ENCODE assay signal across 13 cellular contexts in the genomic region with DNA sequence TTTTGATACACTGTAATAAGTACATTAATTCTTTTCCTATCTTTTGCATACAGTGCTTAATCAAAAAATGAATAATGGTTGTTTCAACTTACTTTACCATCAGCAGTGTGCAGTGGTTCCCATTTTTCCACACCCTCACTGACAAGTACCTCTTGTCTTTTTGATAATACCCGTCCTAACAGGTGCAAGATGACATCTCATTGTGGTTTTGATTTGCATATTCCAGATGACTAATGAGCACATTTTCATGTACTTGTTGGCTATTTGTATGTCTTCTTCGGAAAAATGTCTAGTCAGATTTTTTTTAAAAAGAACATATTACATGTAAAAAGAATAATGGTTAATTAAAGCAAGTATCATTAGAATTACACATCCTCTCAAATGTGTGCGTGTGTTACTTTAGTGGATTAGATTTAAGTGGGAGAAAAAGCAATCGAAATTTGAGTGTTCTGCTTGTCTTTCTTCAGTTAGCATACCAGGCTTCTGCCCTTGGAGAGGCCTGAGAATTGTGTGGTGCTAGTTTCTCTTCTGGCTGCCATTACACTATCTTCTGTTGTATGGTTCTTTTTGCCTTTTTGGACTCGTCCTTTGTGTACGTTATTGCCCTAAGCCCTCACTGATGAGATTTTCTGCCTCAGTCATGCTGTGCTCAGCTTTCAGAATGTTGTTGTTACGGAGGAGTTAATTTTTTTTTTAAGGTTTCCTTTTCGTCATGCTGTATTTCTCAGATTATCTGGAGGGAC.
DNase-seq lines count a peak whose midpoint lies in the region; ATAC-seq and TF ChIP-seq lines count a peak whose summit lies in the region.
"Had no signal": no experiment of that assay in that cellular context is flagged by ENCODE, and none has a peak within 500 bp of the region (broad histone marks: within the 10 kb centered on the region; RNA-seq: fewer than 3 reads in every experiment).

No MANE protein-coding gene starts in this region.

- TF ChIP-seq EP300 in transverse colon (IDR thresholded peaks at IDR 0.05; ENCODE audit: low read depth), result no peak

- DNase-seq in NCI-H2107 treated with DMSO at 0.1 percent for 48 hours (lab: John Stamatoyannopoulos, UW; ENCODE audit: unreplicated experiment), result peak; percentile 50
- no peak for DNase-seq in NCI-H2107 (lab: John Stamatoyannopoulos, UW)
- DNase-seq in NCI-H82 treated with DMSO at 0.1 percent for 48 hours (lab: John Stamatoyannopoulos, UW; ENCODE audit: unreplicated experiment), result peak; percentile 93
- no peak for DNase-seq in transverse colon
- no peak for DNase-seq in left lobe of liver (ENCODE audit: low spot score)
- DNase-seq: activated naive CD4-positive, alpha-beta T cell treated with anti-CD3 and anti-CD28 coated beads, Interleukin-2, amount 10 ng/mL, durations not matched to agents 7 days and 5 days; DMS 273 treated with DMSO at 0.1 percent for 48 hours; naive thymus-derived CD8-positive, alpha-beta T cell; NCI-H446 treated with DMSO at 0.1 percent for 48 hours had no signal

- in situ Hi-C loops in transverse colon (cut with MboI; ENCODE audit: low pct_ligation_motif_present in 1 of 4, low pct_unique_long_range_greater_than_20kb in 1 of 4, low sequenced_read_pairs in 3 of 4), result loop anchor here in 1 of 4 donors (25.0 kb wide), 1 partner anchor 98 kb away; no protein-coding TSS in a partner anchor

- TF ChIP-seq POLR2A in transverse colon (IDR thresholded peaks at IDR 0.05), result no peak

- H3K27me3 ChIP-seq in subcutaneous abdominal adipose tissue (ENCODE audit: control insufficient read depth in 5 of 5, insufficient read depth in 4 of 5, low read length in 5 of 5) (no peaks in the 10 kb centered on the region), transverse colon (no peaks in the 10 kb centered on the region)

- 66 to 69% methylated on average over 8 of the region's 8 CpGs for WGBS in transverse colon (ENCODE audit: low coverage in 1 of 2), 2 donors

- peaks cover 0 to 15% (median 3%) of the 10 kb centered on the region in 5 donors for H3K4me1 ChIP-seq in subcutaneous abdominal adipose tissue (ENCODE audit: control insufficient read depth in 5 of 5, insufficient read depth in 5 of 5, low read length in 5 of 5)
- peaks cover 0 to 5% (median 0%) of the 10 kb centered on the region in 4 donors for H3K4me1 ChIP-seq in transverse colon

- no peak for TF ChIP-seq CTCF in transverse colon (IDR thresholded peaks at IDR 0.05)

- ATAC-seq in HG02885 (IDR thresholded peaks at IDR 0.05; ENCODE audit: poor library complexity, unreplicated experiment), result peak; percentile 57
- ATAC-seq in HG03457 (IDR thresholded peaks at IDR 0.05; ENCODE audit: unreplicated experiment), result no peak
- no peak for ATAC-seq in left lobe of liver
- ATAC-seq: naive thymus-derived CD8-positive, alpha-beta T cell had no signal

- peak overlapping the region in 2 of 5 donors; percentile 8 to 63 for H3K9ac ChIP-seq in subcutaneous abdominal adipose tissue (ENCODE audit: low read length in 5 of 5)

- H3K27ac ChIP-seq in subcutaneous abdominal adipose tissue (ENCODE audit: low read depth, low read length), result no peak overlapping the region
- H3K27ac ChIP-seq in transverse colon, result no peak overlapping the region
- H3K27ac ChIP-seq: SK-N-MC had no signal

- intact Hi-C loops in transverse colon (cut with DNase I; ENCODE audit: low total_unique reads), result no loop called here

- H3K9me3 ChIP-seq in subcutaneous abdominal adipose tissue (ENCODE audit: control insufficient read depth in 5 of 5, low read length in 5 of 5) (no peaks in the 10 kb centered on the region), transverse colon (no peaks in the 10 kb centered on the region)

- H3K4me3 ChIP-seq in subcutaneous abdominal adipose tissue (ENCODE audit: low read depth in 1 of 5, low read length in 5 of 5), result peak overlapping the region; percentile 17 to 53 (median 36)
- no peak overlapping the region for H3K4me3 ChIP-seq in transverse colon
- H3K4me3 ChIP-seq: SK-N-MC had no signal

- H3K36me3 ChIP-seq in subcutaneous abdominal adipose tissue (ENCODE audit: control insufficient read depth in 5 of 5, insufficient read depth in 5 of 5, low read length in 5 of 5), result no peaks in the 10 kb centered on the region
- H3K36me3 ChIP-seq in transverse colon, result no peaks in the 10 kb centered on the region

Comparison
In these comparisons a context has a peak if more than half of its experiments do, and no peak if none do; other contexts are left out.
1. DNase-seq: peak in NCI-H2107 treated with DMSO at 0.1 percent for 48 hours (single experiment) and NCI-H82 treated with DMSO at 0.1 percent for 48 hours (single experiment); none in NCI-H2107 (single experiment), transverse colon (single experiment) and left lobe of liver (single experiment).
2. H3K4me3 ChIP-seq: peak in subcutaneous abdominal adipose tissue (5 of 5); none in transverse colon (0 of 4).